9 cellular contexts compared by ENCODE assay signal in the genomic region with DNA sequence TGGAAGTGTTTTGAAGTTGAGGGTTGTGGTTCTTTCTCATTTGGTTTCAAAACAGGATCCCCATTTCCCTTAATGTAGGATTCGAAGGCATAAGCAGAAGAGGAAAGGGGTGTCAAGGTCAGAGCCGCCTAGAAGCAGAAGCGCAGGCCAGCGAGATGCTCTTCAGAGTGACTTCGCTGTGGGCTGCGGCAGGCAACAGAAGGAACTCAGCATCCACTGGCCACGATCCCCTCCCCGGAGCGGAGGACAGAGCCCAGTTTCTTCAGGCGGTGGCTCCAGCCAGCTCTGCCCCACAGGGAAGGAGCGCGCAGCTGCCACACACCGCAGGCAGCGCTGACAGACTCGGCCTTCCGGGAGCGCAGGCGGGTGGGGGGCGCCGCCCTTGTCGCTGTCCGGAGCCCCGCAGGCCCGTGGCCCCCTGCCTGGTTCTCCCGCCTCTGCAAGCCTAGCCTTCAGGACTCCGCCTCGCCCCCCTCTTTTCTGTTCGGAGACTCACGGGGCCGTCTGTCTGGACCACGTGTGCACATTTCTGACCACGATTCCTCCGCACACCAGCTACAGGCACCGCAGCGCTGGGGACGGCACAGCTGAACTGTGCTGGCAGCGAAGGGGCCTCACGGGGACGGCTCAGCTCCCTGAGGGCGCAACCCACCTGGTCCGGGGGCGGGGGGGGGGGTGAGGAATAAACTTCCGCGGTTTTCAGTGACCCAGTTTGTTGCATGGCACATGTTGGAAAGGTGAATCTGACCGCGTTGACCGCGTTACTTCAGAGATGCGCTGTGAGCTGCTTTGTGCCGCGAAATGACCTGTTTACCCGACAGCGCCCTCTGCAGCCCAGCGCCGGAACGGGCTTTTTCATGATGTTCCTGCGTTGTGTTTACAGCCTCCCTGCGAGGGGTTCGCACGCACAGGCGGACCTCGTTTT. TPM values are rescaled to one million over a fixed set of nuclear protein-coding genes. Genes with fewer than 3 reads are reported as not detected.
DNase-seq lines count a peak whose midpoint lies in the region; ATAC-seq and FAIRE-seq lines count a peak whose summit lies in the region.
"Had no signal": no experiment of that assay in that cellular context is flagged by ENCODE, and none has a peak within 500 bp of the region (broad histone marks: within the 10 kb centered on the region; RNA-seq: fewer than 3 reads in every experiment).

No MANE protein-coding gene starts in this region.

- peaks cover 3% of the 10 kb centered on the region for H3K4me1 ChIP-seq in rectal smooth muscle tissue (ENCODE audit: control insufficient read depth, insufficient read depth, low read length)

- FAIRE-seq in HTR-8/SVneo (lab: Jason Lieb, UNC) = no peak
- no peak for FAIRE-seq in urothelium cell line (lab: Jason Lieb, UNC)

- in situ Hi-C loops in SK-MEL-5 (cut with HindIII; ENCODE audit: low pct_unique_long_range_greater_than_20kb, low sequenced_read_pairs) = no loop called here

- H3K9ac ChIP-seq in rectal smooth muscle tissue (ENCODE audit: low read length) = no peak overlapping the region

- intact Hi-C loops in left ventricle myocardium superior (cut with micrococcal nuclease) = no loop called here

- peaks cover 10 to 20% of the 10 kb centered on the region in 2 donors for H3K36me3 Mint-ChIP-seq in activated naive CD4-positive, alpha-beta T cell treated with anti-CD3 and anti-CD28 coated beads, Interleukin-2, amount 50 U/mL, for 72 hours

- H3K27me3 ChIP-seq in rectal smooth muscle tissue (ENCODE audit: control insufficient read depth, insufficient read depth, low read length) = no peaks in the 10 kb centered on the region

- H3K36me3 ChIP-seq in rectal smooth muscle tissue (ENCODE audit: control insufficient read depth, insufficient read depth, low read length) = no peaks in the 10 kb centered on the region

- no peaks in the 10 kb centered on the region for H3K9me3 Mint-ChIP-seq in activated naive CD4-positive, alpha-beta T cell treated with anti-CD3 and anti-CD28 coated beads, Interleukin-2, amount 50 U/mL, for 72 hours

- peak overlapping the region; percentile 68 for H3K4me3 ChIP-seq in rectal smooth muscle tissue (ENCODE audit: low read length)

- peak; percentile 59 for ATAC-seq in GM19438 (IDR thresholded peaks at IDR 0.05; ENCODE audit: low read depth, unreplicated experiment)
- peak; percentile 84 to 88 for ATAC-seq in activated naive CD4-positive, alpha-beta T cell treated with anti-CD3 and anti-CD28 coated beads, Interleukin-2, amount 50 U/mL, for 72 hours
- peak; percentile 85 for ATAC-seq in left ventricle myocardium superior

- peak; percentile 46 for DNase-seq in CD1c-positive myeloid dendritic cell (ENCODE audit: extremely low spot score)
- DNase-seq in HTR-8/SVneo (ENCODE audit: insufficient read length, low spot score) = peak; percentile 45
- DNase-seq in SK-MEL-5 (ENCODE audit: low read depth, low spot score) = peak; percentile 50
- peak; percentile 85 to 91 for DNase-seq in activated naive CD4-positive, alpha-beta T cell treated with anti-CD3 and anti-CD28 coated beads, Interleukin-2, amount 50 U/mL, for 72 hours (ENCODE audit: low spot score in 2 of 2)
- peak; percentile 77 for DNase-seq in left ventricle myocardium superior
- DNase-seq in urothelium cell line (ENCODE audit: low spot score) = peak; percentile 78

- peak overlapping the region; percentile 78 for H3K27ac ChIP-seq in rectal smooth muscle tissue (ENCODE audit: low read depth, low read length)

- H3K27ac Mint-ChIP-seq in activated naive CD4-positive, alpha-beta T cell treated with anti-CD3 and anti-CD28 coated beads, Interleukin-2, amount 50 U/mL, for 72 hours = peak overlapping the region; percentile 87 to 90

RNA-seq across cellular contexts. Expression of a gene that starts 26.1 kb away (rescaled TPM):
- not detected in 2 replicates for total RNA-seq in SK-MEL-5 (2014; rRNA removed; shearing (Covaris generic))
- not detected in 2 replicates for polyA plus RNA-seq in SK-MEL-5 (2015; cell fraction: cytosol; rRNA removed)
- polyA plus RNA-seq in SK-MEL-5 (2015; cell fraction: nucleus; rRNA removed) = not detected in 2 replicates
- total RNA-seq in activated naive CD4-positive, alpha-beta T cell treated with anti-CD3 and anti-CD28 coated beads, Interleukin-2, amount 50 U/mL, for 72 hours = not detected
- not detected for total RNA-seq in left ventricle myocardium superior
- total RNA-seq: LHCN-M2 had no signal

RNA-seq across cellular contexts. Expression of a gene that starts 59.9 kb away (rescaled TPM):
- not detected in 2 replicates for total RNA-seq in SK-MEL-5 (2014; rRNA removed; shearing (Covaris generic))
- polyA plus RNA-seq in SK-MEL-5 (2015; cell fraction: cytosol; rRNA removed) = not detected in 2 replicates
- polyA plus RNA-seq in SK-MEL-5 (2015; cell fraction: nucleus; rRNA removed) = not detected in 2 replicates
- total RNA-seq in activated naive CD4-positive, alpha-beta T cell treated with anti-CD3 and anti-CD28 coated beads, Interleukin-2, amount 50 U/mL, for 72 hours = not detected
- not detected for total RNA-seq in left ventricle myocardium superior
- total RNA-seq: LHCN-M2 had no signal

Comparison
In these comparisons a context has a peak if more than half of its experiments do, and no peak if none do; other contexts are left out.
1. Peak in every context shown above with its lines: DNase-seq, ATAC-seq, H3K4me3 ChIP-seq and H3K27ac ChIP-seq.